Comparison of ENCODE assay signal across 9 cellular contexts in the genomic region with DNA sequence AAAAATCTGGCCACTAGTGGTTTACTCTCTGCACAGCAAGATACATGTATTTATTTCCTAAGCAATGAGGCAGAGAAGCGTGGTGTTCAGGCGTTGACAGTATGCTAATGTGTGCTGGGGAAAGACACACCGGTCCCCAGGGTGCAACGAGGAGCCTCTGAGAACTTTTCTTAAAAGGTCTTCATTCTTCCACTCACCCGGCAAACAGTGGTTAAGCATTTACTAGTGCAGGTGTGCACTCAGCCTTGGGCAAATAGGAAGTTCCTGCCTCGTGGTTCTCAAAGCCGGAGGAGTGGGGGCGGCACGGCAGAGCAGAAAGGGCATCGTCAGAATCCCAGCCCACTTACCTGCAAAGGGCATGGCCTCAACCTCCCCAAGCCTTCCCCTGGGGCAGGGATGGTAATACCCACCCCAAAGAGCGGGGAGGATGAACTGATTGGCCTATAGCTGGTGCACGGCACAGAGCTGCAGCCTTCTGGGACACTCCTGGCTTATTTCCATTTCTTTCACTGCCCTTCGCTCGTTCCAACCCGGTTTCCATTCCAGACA.
DNase-seq lines count a peak whose midpoint lies in the region; ATAC-seq, FAIRE-seq and TF ChIP-seq lines count a peak whose summit lies in the region.
"Had no signal": no experiment of that assay in that cellular context is flagged by ENCODE, and none has a peak within 500 bp of the region (broad histone marks: within the 10 kb centered on the region; RNA-seq: fewer than 3 reads in every experiment).

No MANE protein-coding gene starts in this region.

- no peak overlapping the region for H3K9ac ChIP-seq in keratinocyte (ENCODE audit: control insufficient read depth, extremely low read depth, insufficient read depth, low read length)

- H3K79me2 ChIP-seq in keratinocyte (ENCODE audit: control insufficient read depth, insufficient read depth, low read length) (no peaks in the 10 kb centered on the region), PC-9 (ENCODE audit: low read depth) (no peaks in the 10 kb centered on the region)

- no peaks in the 10 kb centered on the region for H3K9me2 ChIP-seq in PC-9 (ENCODE audit: insufficient read depth)

- WGBS in heart left ventricle, 4 donors, result 63 to 66% (median 65%) methylated on average over 15 of the region's 15 CpGs

- H4K20me1 ChIP-seq in keratinocyte (ENCODE audit: control insufficient read depth, extremely low read depth, insufficient read depth, low read length) (no peaks in the 10 kb centered on the region), PC-9 (ENCODE audit: insufficient read depth) (no peaks in the 10 kb centered on the region)

- H3K4me1 ChIP-seq in keratinocyte (ENCODE audit: control insufficient read depth, extremely low read depth, insufficient read depth, low read length), result no peaks in the 10 kb centered on the region
- H3K4me1 ChIP-seq in heart left ventricle, result no peaks in the 10 kb centered on the region
- H3K4me1 ChIP-seq in PC-9 (replicated peaks; ENCODE audit: insufficient read depth), result no peaks in the 10 kb centered on the region

- dilution Hi-C loops in keratinocyte (cut with MboI; ENCODE audit: extremely low pct_ligation_motif_present, low sequenced_read_pairs), result no loop called here

- POLR2A ChIA-PET in PC-9 (lab: Charles Lee; ENCODE audit: unreplicated experiment), result no interaction called here

- no TSS peak for BruUV-seq in PC-9 (replicated peaks; lab: Mats Ljungman, UMichigan)

- H3K27me3 ChIP-seq in keratinocyte (ENCODE audit: control insufficient read depth, extremely low read depth, insufficient read depth, low read length), result peaks cover 7% of the 10 kb centered on the region
- H3K27me3 ChIP-seq in heart left ventricle, result peaks cover 0 to 3% (median 0%) of the 10 kb centered on the region in 9 donors
- H3K27me3 ChIP-seq in PC-9 (ENCODE audit: insufficient read depth, low read depth), result no peaks in the 10 kb centered on the region

- H2AFZ ChIP-seq in keratinocyte (ENCODE audit: control insufficient read depth, low read length), result peak overlapping the region; percentile 52
- no peak overlapping the region for H2AFZ ChIP-seq in PC-9

- CTCF ChIA-PET in PC-9 (lab: Charles Lee), result no interaction called here

- ATAC-seq in GM21381 (IDR thresholded peaks at IDR 0.05; ENCODE audit: unreplicated experiment), result peak; percentile 64
- peak; percentile 96 for ATAC-seq in HG03378 (IDR thresholded peaks at IDR 0.05; ENCODE audit: unreplicated experiment)
- ATAC-seq in GM18502 (IDR thresholded peaks at IDR 0.05; ENCODE audit: poor library complexity, unreplicated experiment), result no peak
- no peak for ATAC-seq in GM18867 (IDR thresholded peaks at IDR 0.05; ENCODE audit: unreplicated experiment)
- ATAC-seq in heart left ventricle, result no peak

- no peak overlapping the region for H3K27ac ChIP-seq in keratinocyte (ENCODE audit: control insufficient read depth, insufficient read depth, low read length)
- H3K27ac ChIP-seq in heart left ventricle, result no peak overlapping the region
- H3K27ac ChIP-seq in PC-9, result no peak overlapping the region

- intact Hi-C loops in heart left ventricle (cut with DNase I) (loop anchor here (5.0 to 10.0 kb wide), 8 partner anchors 177 to 352 kb away; a partner anchor contains a TSS), PC-9 (cut with micrococcal nuclease; ENCODE audit: unreplicated experiment) (no loop called here)

- H3K4me3 ChIP-seq in keratinocyte (ENCODE audit: control insufficient read depth in 2 of 3, extremely low read depth in 1 of 3, insufficient read depth in 2 of 3, low read depth in 1 of 3, low read length in 3 of 3) (no peak overlapping the region), heart left ventricle (no peak overlapping the region), PC-9 (no peak overlapping the region)

- H3K9me1 ChIP-seq in keratinocyte (ENCODE audit: control insufficient read depth, extremely low read depth, insufficient read depth, low read length), result no peaks in the 10 kb centered on the region

- H3K36me3 ChIP-seq in keratinocyte (ENCODE audit: control insufficient read depth in 2 of 2, extremely low read depth in 1 of 2, insufficient read depth in 2 of 2, low read length in 2 of 2) (no peaks in the 10 kb centered on the region), heart left ventricle (no peaks in the 10 kb centered on the region), PC-9 (ENCODE audit: low read depth) (no peaks in the 10 kb centered on the region)

- H3K9me3 ChIP-seq in keratinocyte (ENCODE audit: control insufficient read depth, low read depth, low read length), result no peaks in the 10 kb centered on the region
- peaks cover 0 to 6% (median 0%) of the 10 kb centered on the region in 12 donors for H3K9me3 ChIP-seq in heart left ventricle
- no peaks in the 10 kb centered on the region for H3K9me3 ChIP-seq in PC-9 (ENCODE audit: insufficient read depth, low read depth)

- no peaks in the 10 kb centered on the region for H3F3A ChIP-seq in PC-9 (ENCODE audit: insufficient read depth, low read depth)

- no peak for TF ChIP-seq CTCF in keratinocyte (optimal IDR thresholded peaks at IDR 0.05 in 1 of 3, IDR thresholded peaks at IDR 0.05 in 1 of 3, conservative IDR thresholded peaks at IDR 0.05 in 1 of 3; ENCODE audit: extremely low read depth in 1 of 3, insufficient read depth in 2 of 3, low read length in 3 of 3)
- no peak for TF ChIP-seq CTCF in heart left ventricle (IDR thresholded peaks at IDR 0.05)
- no peak for TF ChIP-seq CTCF in PC-9 (conservative IDR thresholded peaks at IDR 0.05)

- no peak for TF ChIP-seq POLR2A in heart left ventricle (IDR thresholded peaks at IDR 0.05)

- DNase-seq in COLO668 (lab: John Stamatoyannopoulos, UW; ENCODE audit: unreplicated experiment), result peak; percentile 16
- no peak for DNase-seq in keratinocyte (ENCODE audit: low read depth, low spot score)
- DNase-seq in heart left ventricle, result no peak
- no peak for DNase-seq in PC-9
- DNase-seq: stimulated activated CD4-positive, alpha-beta T cell treated with anti-CD3 and anti-CD28 coated beads, Interleukin-4, amount 100 ng/mL, for 4 hours had no signal

- H3K4me2 ChIP-seq in keratinocyte (ENCODE audit: control insufficient read depth, extremely low read depth, insufficient read depth, low read depth, low read length), result peak overlapping the region; percentile 18
- no peak overlapping the region for H3K4me2 ChIP-seq in PC-9

- FAIRE-seq in keratinocyte (lab: Jason Lieb, UNC), result no peak

Comparison
In these comparisons a context has a peak if more than half of its experiments do, and no peak if none do; other contexts are left out.
1. ATAC-seq: peak in GM21381 (single experiment) and HG03378 (single experiment); none in GM18502 (single experiment), GM18867 (single experiment) and heart left ventricle (0 of 4).